In genomic region chr17:18184143-18185007, GRCh38 we compare ENCODE assay signal across 8 cellular contexts. TPM values are rescaled to one million over a fixed set of nuclear protein-coding genes. Genes with fewer than 3 reads are reported as not detected.
A peak's percentile ranks its signal among the peaks of the same experiment; 100 is the strongest.
DNase-seq lines count a peak whose midpoint lies in the region; ATAC-seq and TF ChIP-seq lines count a peak whose summit lies in the region.

No MANE protein-coding gene starts in this region.

- H3K27ac ChIP-seq in SK-N-SH (ENCODE audit: low read depth in 2 of 2, low read length in 1 of 2) (peak overlapping the region; percentile 96 to 98), MM.1S (ENCODE audit: low read length) (peak overlapping the region; percentile 95; the same call in 1 of the 2 replicates), endodermal cell (ENCODE audit: low read depth, low read length) (peak overlapping the region; percentile 96)

- TF ChIP-seq EP300 in SK-N-SH (IDR thresholded peaks at IDR 0.05; ENCODE audit: borderline replicate concordance in 1 of 2, low read depth in 1 of 2, low read length in 1 of 2), result no peak

- no peak overlapping the region for H2AFZ ChIP-seq in SK-N-SH (ENCODE audit: low read depth)
- peak overlapping the region; percentile 28; the same call in 1 of the 2 replicates for H2AFZ ChIP-seq in MM.1S (ENCODE audit: low read length)

- H3K27me3 ChIP-seq in SK-N-SH (ENCODE audit: insufficient read depth) (no peaks in the 10 kb centered on the region), MM.1S (replicated peaks; ENCODE audit: insufficient read depth, low read length) (no peaks in the 10 kb centered on the region), endodermal cell (ENCODE audit: control insufficient read depth, insufficient read depth, low read length, poor library complexity, severe bottlenecking) (no peaks in the 10 kb centered on the region)

- H3K9me3 ChIP-seq in SK-N-SH (no peaks in the 10 kb centered on the region), MM.1S (replicated peaks; ENCODE audit: insufficient read depth, low read length) (no peaks in the 10 kb centered on the region), endodermal cell (ENCODE audit: control insufficient read depth, low read length) (no peaks in the 10 kb centered on the region)

- TF ChIP-seq CTCF in SK-N-SH (IDR thresholded peaks at IDR 0.05) (0 out of 2 replicates have a peak, but pooled peaks have one; percentile 7), MM.1S (IDR thresholded peaks at IDR 0.05; ENCODE audit: low read length) (no peak), endodermal cell (conservative IDR thresholded peaks at IDR 0.05) (no peak)

- peak overlapping the region; percentile 89 for H3K27ac Mint-ChIP-seq in endodermal cell

- H3K4me3 ChIP-seq in SK-N-SH (ENCODE audit: low read depth in 2 of 2, low read length in 1 of 2) (peak overlapping the region; percentile 65 to 84), MM.1S (ENCODE audit: low read length) (peak overlapping the region; percentile 92), endodermal cell (ENCODE audit: low read length) (peak overlapping the region; percentile 96)

- no peaks in the 10 kb centered on the region for H3K9me3 Mint-ChIP-seq in endodermal cell

- H3K4me1 Mint-ChIP-seq in endodermal cell, result peaks cover 45% of the 10 kb centered on the region

- H3F3A ChIP-seq in SK-N-SH (replicated peaks; ENCODE audit: insufficient read depth), result peaks cover 57% of the 10 kb centered on the region
- peaks cover 12% of the 10 kb centered on the region for H3F3A ChIP-seq in MM.1S (ENCODE audit: insufficient read depth, low read length)

- peak overlapping the region; percentile 87 for H3K4me3 Mint-ChIP-seq in endodermal cell

- no peak for TF ChIP-seq RAD21 in SK-N-SH (IDR thresholded peaks at IDR 0.05; ENCODE audit: low read length)

- H3K9ac ChIP-seq in SK-N-SH, result peak overlapping the region; percentile 93
- peak overlapping the region; percentile 89 for H3K9ac ChIP-seq in MM.1S (ENCODE audit: low read length)
- H3K9ac ChIP-seq in endodermal cell (ENCODE audit: extremely low read depth, low read length, poor library complexity, severe bottlenecking), result peak overlapping the region; percentile 75

- ATAC-seq in SK-N-SH treated with all-trans-retinoic acid at 6 μM for 48 hours, result no peak

- DNase-seq in SK-N-SH, result no peak
- DNase-seq in MM.1S, result peak; percentile 34
- peak; percentile 33 for DNase-seq in activated CD8-positive, alpha-beta memory T cell treated with anti-CD3 and anti-CD28 coated beads, Interleukin-2, amount 50 U/mL, for 24 hours (ENCODE audit: extremely low read depth)
- DNase-seq in endodermal cell, result peak; percentile 87
- DNase-seq in mucosa of gallbladder (ENCODE audit: low spot score), result peak; percentile 56
- DNase-seq in stimulated activated CD8-positive, alpha-beta memory T cell treated with anti-CD3 and anti-CD28 coated beads, Interleukin-4, amount 100 ng/mL, for 4 hours (ENCODE audit: low read depth in 2 of 2, low spot score in 1 of 2), result peak; percentile 31 to 57
- no peak for DNase-seq in NCI-H1092 treated with DMSO at 0.1 percent for 48 hours (lab: John Stamatoyannopoulos, UW)

- POLR2A ChIA-PET in SK-N-SH (lab: Yijun Ruan, JAX), result interaction anchor here (1.0 to 2.0 kb wide), 3 partner anchors 14 to 58 kb away, joined by 3 to 5 read pairs (median 3); no protein-coding TSS in a partner anchor

- H3K4me2 ChIP-seq in SK-N-SH, result peak overlapping the region; percentile 98
- peak overlapping the region; percentile 90 for H3K4me2 ChIP-seq in MM.1S (ENCODE audit: low read depth, low read length)

- H3K36me3 Mint-ChIP-seq in endodermal cell (ENCODE audit: low read depth), result peaks cover 13% of the 10 kb centered on the region

- CTCF ChIA-PET in SK-N-SH (lab: Yijun Ruan, JAX), result interaction anchor here (0.6 to 2.8 kb wide), 5 partner anchors 8 to 41 kb away, joined by 4 to 14 read pairs (median 5); no protein-coding TSS in a partner anchor

- H3K36me3 ChIP-seq in SK-N-SH (replicated peaks in 1 of 2; ENCODE audit: control insufficient read depth in 1 of 2, insufficient read depth in 2 of 2, low read length in 1 of 2) (peaks cover 2 to 3% of the 10 kb centered on the region in 2 experiments), MM.1S (replicated peaks; ENCODE audit: insufficient read depth, low read length) (no peaks in the 10 kb centered on the region), endodermal cell (ENCODE audit: control insufficient read depth, insufficient read depth, low read length) (peaks cover 28% of the 10 kb centered on the region)

- H3K4me1 ChIP-seq in SK-N-SH (ENCODE audit: control insufficient read depth in 1 of 2, insufficient read depth in 2 of 2, low read depth in 1 of 2, low read length in 1 of 2), result peaks cover 17 to 50% of the 10 kb centered on the region in 2 experiments
- H3K4me1 ChIP-seq in MM.1S (ENCODE audit: low read length), result peaks cover 29% of the 10 kb centered on the region; the same call in 1 of the 2 replicates
- peaks cover 4% of the 10 kb centered on the region for H3K4me1 ChIP-seq in endodermal cell (ENCODE audit: control insufficient read depth, insufficient read depth, low read length)

- H3K79me2 ChIP-seq in SK-N-SH (ENCODE audit: insufficient read depth) (peaks cover 56% of the 10 kb centered on the region), MM.1S (ENCODE audit: low read length) (peaks cover 56% of the 10 kb centered on the region)

- WGBS in SK-N-SH (ENCODE audit: low lambda C conversion rate), result 8% methylated on average over 8 of the region's 91 CpGs
- WGBS in endodermal cell (ENCODE audit: insufficient coverage in 1 of 2, insufficient read length in 1 of 2), 2 experiments, result 2 to 4% methylated on average over 43 to 91 of the region's 91 CpGs

- no peaks in the 10 kb centered on the region for H3K27me3 Mint-ChIP-seq in endodermal cell (ENCODE audit: insufficient read depth)

- H4K20me1 ChIP-seq in SK-N-SH (ENCODE audit: insufficient read depth) (peaks cover 52% of the 10 kb centered on the region), MM.1S (ENCODE audit: insufficient read depth, low read length) (peaks cover 34% of the 10 kb centered on the region)

- no peaks in the 10 kb centered on the region for H3K9me2 ChIP-seq in SK-N-SH
- no peaks in the 10 kb centered on the region for H3K9me2 ChIP-seq in MM.1S (replicated peaks; ENCODE audit: insufficient read depth, low read length)

TF ChIP-seq in SK-N-SH, 30 proteins besides CTCF, POLR2A, EP300 and RAD21:
- TF ChIP-seq MAX (IDR thresholded peaks at IDR 0.05; ENCODE audit: low read depth), result peak; percentile 68
- TF ChIP-seq, protein P1, sequence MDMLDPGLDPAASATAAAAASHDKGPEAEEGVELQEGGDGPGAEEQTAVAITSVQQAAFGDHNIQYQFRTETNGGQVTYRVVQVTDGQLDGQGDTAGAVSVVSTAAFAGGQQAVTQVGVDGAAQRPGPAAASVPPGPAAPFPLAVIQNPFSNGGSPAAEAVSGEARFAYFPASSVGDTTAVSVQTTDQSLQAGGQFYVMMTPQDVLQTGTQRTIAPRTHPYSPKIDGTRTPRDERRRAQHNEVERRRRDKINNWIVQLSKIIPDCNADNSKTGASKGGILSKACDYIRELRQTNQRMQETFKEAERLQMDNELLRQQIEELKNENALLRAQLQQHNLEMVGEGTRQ (IDR thresholded peaks at IDR 0.05; ENCODE audit: borderline replicate concordance, low read depth, low read length), result no peak
- TF ChIP-seq MXI1 (IDR thresholded peaks at IDR 0.05; ENCODE audit: low read depth, low read length), result 0 out of 2 replicates have a peak, but pooled peaks have one; percentile 9

TF ChIP-seq in SK-N-SH treated with all-trans-retinoic acid at 6 μM for 48 hours, 23 proteins besides CTCF, POLR2A, EP300 and RAD21 (continues in another document):
- TF ChIP-seq ARNTL (CRISPR knock-in tag; IDR thresholded peaks at IDR 0.05; ENCODE audit: borderline replicate concordance, low read depth), result no peak
- no peak for TF ChIP-seq SNAI2 (CRISPR knock-in tag; IDR thresholded peaks at IDR 0.05)
- TF ChIP-seq ISL1 (CRISPR knock-in tag; IDR thresholded peaks at IDR 0.05), result no peak
- TF ChIP-seq CREB5 (CRISPR knock-in tag; IDR thresholded peaks at IDR 0.05; ENCODE audit: low read depth), result no peak
- TF ChIP-seq ESRRG (CRISPR knock-in tag; IDR thresholded peaks at IDR 0.05), result no peak
- no peak for TF ChIP-seq POU6F1 (CRISPR knock-in tag; IDR thresholded peaks at IDR 0.05; ENCODE audit: borderline replicate concordance, low read depth)
- TF ChIP-seq RARB (CRISPR knock-in tag; IDR thresholded peaks at IDR 0.05), result no peak
- no peak for TF ChIP-seq CSDC2 (CRISPR knock-in tag; IDR thresholded peaks at IDR 0.05)

RNA-seq across cellular contexts. Expression of gene ALKBH5, which starts 0.7 kb away (rescaled TPM):
- 41.0 and 42.9 TPM in 2 replicates for polyA plus RNA-seq in SK-N-SH (2012; rRNA removed)
- 32.7 and 42.2 TPM in 2 replicates for polyA plus RNA-seq in SK-N-SH (2012; cell fraction: cytosol; rRNA removed)
- polyA plus RNA-seq in SK-N-SH (2012; cell fraction: nucleus; rRNA removed), result 19.4 and 24.2 TPM in 2 replicates
- total RNA-seq in endodermal cell (10 to 100 TPM; 64.1 to 80.9 TPM), mucosa of gallbladder (123 TPM)
- 51.6 TPM for polyA plus RNA-seq in endodermal cell (2013, experiment 1 of 2)
- 48.6 TPM for polyA plus RNA-seq in endodermal cell (2013, experiment 2 of 2)

RNA-seq across cellular contexts. Expression of gene LLGL1, which starts 41.1 kb away (rescaled TPM):
- 29.5 and 31.4 TPM in 2 replicates for polyA plus RNA-seq in SK-N-SH (2012; rRNA removed)
- polyA plus RNA-seq in SK-N-SH (2012; cell fraction: cytosol; rRNA removed), result 10.7 and 20.6 TPM in 2 replicates
- polyA plus RNA-seq in SK-N-SH (2012; cell fraction: nucleus; rRNA removed), result 45.7 and 48.1 TPM in 2 replicates
- 10 to 100 TPM; 66.3 to 69.3 TPM for total RNA-seq in endodermal cell
- 106 TPM for polyA plus RNA-seq in endodermal cell (2013, experiment 1 of 2)
- polyA plus RNA-seq in endodermal cell (2013, experiment 2 of 2), result 99.6 TPM
- total RNA-seq in mucosa of gallbladder, result 19.6 TPM

Comparison
In these comparisons a context has a peak if more than half of its experiments do, and no peak if none do; other contexts are left out.
1. DNase-seq: peak in MM.1S (single experiment), activated CD8-positive, alpha-beta memory T cell treated with anti-CD3 and anti-CD28 coated beads, Interleukin-2, amount 50 U/mL, for 24 hours (single experiment), endodermal cell (single experiment), mucosa of gallbladder (single experiment) and stimulated activated CD8-positive, alpha-beta memory T cell treated with anti-CD3 and anti-CD28 coated beads, Interleukin-4, amount 100 ng/mL, for 4 hours (2 of 2); none in SK-N-SH (single experiment) and NCI-H1092 treated with DMSO at 0.1 percent for 48 hours (single experiment).
2. Peak in every context shown above with its lines, with median percentiles within 50 percentile points of each other: H3K27ac ChIP-seq, H3K4me3 ChIP-seq and H3K9ac ChIP-seq.